ENCODE assay signal across 1 cellular context in the genomic region with DNA sequence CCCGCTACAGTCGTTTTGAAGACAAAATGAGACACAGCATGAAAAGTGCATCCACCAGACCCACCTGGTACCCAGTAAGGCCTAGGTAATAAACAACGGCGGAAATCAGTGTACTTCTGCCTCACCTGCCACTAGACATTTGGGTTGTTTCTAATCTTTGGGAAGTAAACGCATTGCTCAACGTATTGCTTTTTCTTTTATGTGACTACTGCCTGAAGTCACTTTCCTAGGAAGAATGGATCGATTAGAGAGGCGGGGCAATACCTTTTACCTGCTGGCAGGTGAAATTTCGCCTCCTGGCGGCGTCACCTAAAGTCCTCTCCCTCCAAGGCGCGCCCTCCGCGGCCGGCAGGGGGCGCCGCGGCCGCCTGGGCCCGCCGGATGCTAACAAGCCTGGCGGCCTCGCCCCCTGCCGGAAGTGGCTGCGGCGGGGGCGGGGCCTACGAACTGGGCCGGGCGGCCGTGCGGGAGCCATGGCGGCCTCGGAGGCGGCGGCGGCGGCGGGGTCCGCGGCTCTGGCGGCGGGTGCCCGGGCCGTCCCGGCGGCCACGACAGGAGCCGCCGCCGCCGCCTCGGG.
TF ChIP-seq lines count a peak whose summit lies in the region.

A gene with protein sequence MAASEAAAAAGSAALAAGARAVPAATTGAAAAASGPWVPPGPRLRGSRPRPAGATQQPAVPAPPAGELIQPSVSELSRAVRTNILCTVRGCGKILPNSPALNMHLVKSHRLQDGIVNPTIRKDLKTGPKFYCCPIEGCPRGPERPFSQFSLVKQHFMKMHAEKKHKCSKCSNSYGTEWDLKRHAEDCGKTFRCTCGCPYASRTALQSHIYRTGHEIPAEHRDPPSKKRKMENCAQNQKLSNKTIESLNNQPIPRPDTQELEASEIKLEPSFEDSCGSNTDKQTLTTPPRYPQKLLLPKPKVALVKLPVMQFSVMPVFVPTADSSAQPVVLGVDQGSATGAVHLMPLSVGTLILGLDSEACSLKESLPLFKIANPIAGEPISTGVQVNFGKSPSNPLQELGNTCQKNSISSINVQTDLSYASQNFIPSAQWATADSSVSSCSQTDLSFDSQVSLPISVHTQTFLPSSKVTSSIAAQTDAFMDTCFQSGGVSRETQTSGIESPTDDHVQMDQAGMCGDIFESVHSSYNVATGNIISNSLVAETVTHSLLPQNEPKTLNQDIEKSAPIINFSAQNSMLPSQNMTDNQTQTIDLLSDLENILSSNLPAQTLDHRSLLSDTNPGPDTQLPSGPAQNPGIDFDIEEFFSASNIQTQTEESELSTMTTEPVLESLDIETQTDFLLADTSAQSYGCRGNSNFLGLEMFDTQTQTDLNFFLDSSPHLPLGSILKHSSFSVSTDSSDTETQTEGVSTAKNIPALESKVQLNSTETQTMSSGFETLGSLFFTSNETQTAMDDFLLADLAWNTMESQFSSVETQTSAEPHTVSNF (plus strand): TSS at position 445 of the 577 bp plus-strand sequence. CDS start 29 bp downstream, at position 474.

TF ChIP-seq in GM23338, 12 proteins besides CTCF, POLR2A, EP300 and RAD21 (continued from another document):
- TF ChIP-seq ZNF462 (CRISPR knock-in tag; IDR thresholded peaks at IDR 0.05) (no peak), ZNF114 (CRISPR knock-in tag; IDR thresholded peaks at IDR 0.05) (no peak), EZH2phosphoT487 (IDR thresholded peaks at IDR 0.05; ENCODE audit: unreplicated experiment) (no peak), EZH2 (IDR thresholded peaks at IDR 0.05; ENCODE audit: low read depth, unreplicated experiment) (no peak), CREB1 (CRISPR knock-in tag; IDR thresholded peaks at IDR 0.05; ENCODE audit: low read depth) (peak; percentile 42; the same call in 1 of the 2 replicates)
- TF ChIP-seq, protein P1, sequence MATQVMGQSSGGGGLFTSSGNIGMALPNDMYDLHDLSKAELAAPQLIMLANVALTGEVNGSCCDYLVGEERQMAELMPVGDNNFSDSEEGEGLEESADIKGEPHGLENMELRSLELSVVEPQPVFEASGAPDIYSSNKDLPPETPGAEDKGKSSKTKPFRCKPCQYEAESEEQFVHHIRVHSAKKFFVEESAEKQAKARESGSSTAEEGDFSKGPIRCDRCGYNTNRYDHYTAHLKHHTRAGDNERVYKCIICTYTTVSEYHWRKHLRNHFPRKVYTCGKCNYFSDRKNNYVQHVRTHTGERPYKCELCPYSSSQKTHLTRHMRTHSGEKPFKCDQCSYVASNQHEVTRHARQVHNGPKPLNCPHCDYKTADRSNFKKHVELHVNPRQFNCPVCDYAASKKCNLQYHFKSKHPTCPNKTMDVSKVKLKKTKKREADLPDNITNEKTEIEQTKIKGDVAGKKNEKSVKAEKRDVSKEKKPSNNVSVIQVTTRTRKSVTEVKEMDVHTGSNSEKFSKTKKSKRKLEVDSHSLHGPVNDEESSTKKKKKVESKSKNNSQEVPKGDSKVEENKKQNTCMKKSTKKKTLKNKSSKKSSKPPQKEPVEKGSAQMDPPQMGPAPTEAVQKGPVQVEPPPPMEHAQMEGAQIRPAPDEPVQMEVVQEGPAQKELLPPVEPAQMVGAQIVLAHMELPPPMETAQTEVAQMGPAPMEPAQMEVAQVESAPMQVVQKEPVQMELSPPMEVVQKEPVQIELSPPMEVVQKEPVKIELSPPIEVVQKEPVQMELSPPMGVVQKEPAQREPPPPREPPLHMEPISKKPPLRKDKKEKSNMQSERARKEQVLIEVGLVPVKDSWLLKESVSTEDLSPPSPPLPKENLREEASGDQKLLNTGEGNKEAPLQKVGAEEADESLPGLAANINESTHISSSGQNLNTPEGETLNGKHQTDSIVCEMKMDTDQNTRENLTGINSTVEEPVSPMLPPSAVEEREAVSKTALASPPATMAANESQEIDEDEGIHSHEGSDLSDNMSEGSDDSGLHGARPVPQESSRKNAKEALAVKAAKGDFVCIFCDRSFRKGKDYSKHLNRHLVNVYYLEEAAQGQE (IDR thresholded peaks at IDR 0.05; ENCODE audit: unreplicated experiment), result no peak
